ENCODE assay signal across 1 cellular context in genomic region chr3:15804553-15805095, GRCh38.
TF ChIP-seq lines count a peak whose summit lies in the region.

No MANE protein-coding gene starts in this region.

TF ChIP-seq in GM12878, 131 proteins besides CTCF, POLR2A, EP300 and RAD21 (continued from another document and continues in another):
- no peak for TF ChIP-seq MAX (IDR thresholded peaks at IDR 0.05; ENCODE audit: low read depth, low read length)
- TF ChIP-seq CHD2 (IDR thresholded peaks at IDR 0.05; ENCODE audit: borderline replicate concordance, low read depth, low read length): no peak
- TF ChIP-seq ZBTB4 (CRISPR knock-in tag; IDR thresholded peaks at IDR 0.05): no peak
- TF ChIP-seq ZNF592 (IDR thresholded peaks at IDR 0.05): no peak
- TF ChIP-seq KLF5 (IDR thresholded peaks at IDR 0.05; ENCODE audit: partially characterized antibody): peak; percentile 52
- TF ChIP-seq, protein P1, sequence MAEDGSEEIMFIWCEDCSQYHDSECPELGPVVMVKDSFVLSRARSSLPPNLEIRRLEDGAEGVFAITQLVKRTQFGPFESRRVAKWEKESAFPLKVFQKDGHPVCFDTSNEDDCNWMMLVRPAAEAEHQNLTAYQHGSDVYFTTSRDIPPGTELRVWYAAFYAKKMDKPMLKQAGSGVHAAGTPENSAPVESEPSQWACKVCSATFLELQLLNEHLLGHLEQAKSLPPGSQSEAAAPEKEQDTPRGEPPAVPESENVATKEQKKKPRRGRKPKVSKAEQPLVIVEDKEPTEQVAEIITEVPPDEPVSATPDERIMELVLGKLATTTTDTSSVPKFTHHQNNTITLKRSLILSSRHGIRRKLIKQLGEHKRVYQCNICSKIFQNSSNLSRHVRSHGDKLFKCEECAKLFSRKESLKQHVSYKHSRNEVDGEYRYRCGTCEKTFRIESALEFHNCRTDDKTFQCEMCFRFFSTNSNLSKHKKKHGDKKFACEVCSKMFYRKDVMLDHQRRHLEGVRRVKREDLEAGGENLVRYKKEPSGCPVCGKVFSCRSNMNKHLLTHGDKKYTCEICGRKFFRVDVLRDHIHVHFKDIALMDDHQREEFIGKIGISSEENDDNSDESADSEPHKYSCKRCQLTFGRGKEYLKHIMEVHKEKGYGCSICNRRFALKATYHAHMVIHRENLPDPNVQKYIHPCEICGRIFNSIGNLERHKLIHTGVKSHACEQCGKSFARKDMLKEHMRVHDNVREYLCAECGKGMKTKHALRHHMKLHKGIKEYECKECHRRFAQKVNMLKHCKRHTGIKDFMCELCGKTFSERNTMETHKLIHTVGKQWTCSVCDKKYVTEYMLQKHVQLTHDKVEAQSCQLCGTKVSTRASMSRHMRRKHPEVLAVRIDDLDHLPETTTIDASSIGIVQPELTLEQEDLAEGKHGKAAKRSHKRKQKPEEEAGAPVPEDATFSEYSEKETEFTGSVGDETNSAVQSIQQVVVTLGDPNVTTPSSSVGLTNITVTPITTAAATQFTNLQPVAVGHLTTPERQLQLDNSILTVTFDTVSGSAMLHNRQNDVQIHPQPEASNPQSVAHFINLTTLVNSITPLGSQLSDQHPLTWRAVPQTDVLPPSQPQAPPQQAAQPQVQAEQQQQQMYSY (CRISPR knock-in tag; IDR thresholded peaks at IDR 0.05): no peak
- TF ChIP-seq RAD51 (IDR thresholded peaks at IDR 0.05): no peak
- peak; percentile 94 for TF ChIP-seq ATF7 (IDR thresholded peaks at IDR 0.05; ENCODE audit: low read depth)
- no peak for TF ChIP-seq RB1 (IDR thresholded peaks at IDR 0.05; ENCODE audit: borderline replicate concordance)
- TF ChIP-seq STAT3 (IDR thresholded peaks at IDR 0.05; ENCODE audit: low read depth, low read length): no peak
- TF ChIP-seq NFIC (IDR thresholded peaks at IDR 0.05; ENCODE audit: low read depth, low read length): peak; percentile 77
- peak; percentile 63; the same call in 1 of the 2 replicates for TF ChIP-seq SMARCA5 (IDR thresholded peaks at IDR 0.05)
- peak; percentile 59; the same call in 1 of the 2 replicates for TF ChIP-seq FOXM1 (IDR thresholded peaks at IDR 0.05; ENCODE audit: low read depth, low read length)
- TF ChIP-seq FOS (IDR thresholded peaks at IDR 0.05; ENCODE audit: borderline replicate concordance, extremely low read depth, insufficient read length): no peak
- TF ChIP-seq, protein P2, sequence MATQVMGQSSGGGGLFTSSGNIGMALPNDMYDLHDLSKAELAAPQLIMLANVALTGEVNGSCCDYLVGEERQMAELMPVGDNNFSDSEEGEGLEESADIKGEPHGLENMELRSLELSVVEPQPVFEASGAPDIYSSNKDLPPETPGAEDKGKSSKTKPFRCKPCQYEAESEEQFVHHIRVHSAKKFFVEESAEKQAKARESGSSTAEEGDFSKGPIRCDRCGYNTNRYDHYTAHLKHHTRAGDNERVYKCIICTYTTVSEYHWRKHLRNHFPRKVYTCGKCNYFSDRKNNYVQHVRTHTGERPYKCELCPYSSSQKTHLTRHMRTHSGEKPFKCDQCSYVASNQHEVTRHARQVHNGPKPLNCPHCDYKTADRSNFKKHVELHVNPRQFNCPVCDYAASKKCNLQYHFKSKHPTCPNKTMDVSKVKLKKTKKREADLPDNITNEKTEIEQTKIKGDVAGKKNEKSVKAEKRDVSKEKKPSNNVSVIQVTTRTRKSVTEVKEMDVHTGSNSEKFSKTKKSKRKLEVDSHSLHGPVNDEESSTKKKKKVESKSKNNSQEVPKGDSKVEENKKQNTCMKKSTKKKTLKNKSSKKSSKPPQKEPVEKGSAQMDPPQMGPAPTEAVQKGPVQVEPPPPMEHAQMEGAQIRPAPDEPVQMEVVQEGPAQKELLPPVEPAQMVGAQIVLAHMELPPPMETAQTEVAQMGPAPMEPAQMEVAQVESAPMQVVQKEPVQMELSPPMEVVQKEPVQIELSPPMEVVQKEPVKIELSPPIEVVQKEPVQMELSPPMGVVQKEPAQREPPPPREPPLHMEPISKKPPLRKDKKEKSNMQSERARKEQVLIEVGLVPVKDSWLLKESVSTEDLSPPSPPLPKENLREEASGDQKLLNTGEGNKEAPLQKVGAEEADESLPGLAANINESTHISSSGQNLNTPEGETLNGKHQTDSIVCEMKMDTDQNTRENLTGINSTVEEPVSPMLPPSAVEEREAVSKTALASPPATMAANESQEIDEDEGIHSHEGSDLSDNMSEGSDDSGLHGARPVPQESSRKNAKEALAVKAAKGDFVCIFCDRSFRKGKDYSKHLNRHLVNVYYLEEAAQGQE (IDR thresholded peaks at IDR 0.05; ENCODE audit: low read depth, low read length): no peak
- TF ChIP-seq GABPA (IDR thresholded peaks at IDR 0.05; ENCODE audit: low read depth): no peak
- TF ChIP-seq CREB1 (IDR thresholded peaks at IDR 0.05; ENCODE audit: low read depth): peak; percentile 57; the same call in 1 of the 2 replicates
- no peak for TF ChIP-seq STAT1 (conservative IDR thresholded peaks at IDR 0.05)
- TF ChIP-seq, protein P3, sequence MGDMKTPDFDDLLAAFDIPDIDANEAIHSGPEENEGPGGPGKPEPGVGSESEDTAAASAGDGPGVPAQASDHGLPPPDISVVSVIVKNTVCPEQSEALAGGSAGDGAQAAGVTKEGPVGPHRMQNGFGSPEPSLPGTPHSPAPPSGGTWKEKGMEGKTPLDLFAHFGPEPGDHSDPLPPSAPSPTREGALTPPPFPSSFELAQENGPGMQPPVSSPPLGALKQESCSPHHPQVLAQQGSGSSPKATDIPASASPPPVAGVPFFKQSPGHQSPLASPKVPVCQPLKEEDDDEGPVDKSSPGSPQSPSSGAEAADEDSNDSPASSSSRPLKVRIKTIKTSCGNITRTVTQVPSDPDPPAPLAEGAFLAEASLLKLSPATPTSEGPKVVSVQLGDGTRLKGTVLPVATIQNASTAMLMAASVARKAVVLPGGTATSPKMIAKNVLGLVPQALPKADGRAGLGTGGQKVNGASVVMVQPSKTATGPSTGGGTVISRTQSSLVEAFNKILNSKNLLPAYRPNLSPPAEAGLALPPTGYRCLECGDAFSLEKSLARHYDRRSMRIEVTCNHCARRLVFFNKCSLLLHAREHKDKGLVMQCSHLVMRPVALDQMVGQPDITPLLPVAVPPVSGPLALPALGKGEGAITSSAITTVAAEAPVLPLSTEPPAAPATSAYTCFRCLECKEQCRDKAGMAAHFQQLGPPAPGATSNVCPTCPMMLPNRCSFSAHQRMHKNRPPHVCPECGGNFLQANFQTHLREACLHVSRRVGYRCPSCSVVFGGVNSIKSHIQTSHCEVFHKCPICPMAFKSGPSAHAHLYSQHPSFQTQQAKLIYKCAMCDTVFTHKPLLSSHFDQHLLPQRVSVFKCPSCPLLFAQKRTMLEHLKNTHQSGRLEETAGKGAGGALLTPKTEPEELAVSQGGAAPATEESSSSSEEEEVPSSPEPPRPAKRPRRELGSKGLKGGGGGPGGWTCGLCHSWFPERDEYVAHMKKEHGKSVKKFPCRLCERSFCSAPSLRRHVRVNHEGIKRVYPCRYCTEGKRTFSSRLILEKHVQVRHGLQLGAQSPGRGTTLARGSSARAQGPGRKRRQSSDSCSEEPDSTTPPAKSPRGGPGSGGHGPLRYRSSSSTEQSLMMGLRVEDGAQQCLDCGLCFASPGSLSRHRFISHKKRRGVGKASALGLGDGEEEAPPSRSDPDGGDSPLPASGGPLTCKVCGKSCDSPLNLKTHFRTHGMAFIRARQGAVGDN (IDR thresholded peaks at IDR 0.05): no peak
- no peak for TF ChIP-seq MXI1 (IDR thresholded peaks at IDR 0.05; ENCODE audit: low read depth, low read length)
- no peak for TF ChIP-seq POLR2AphosphoS2 (IDR thresholded peaks at IDR 0.05; ENCODE audit: low read depth, low read length)
- 0 out of 2 replicates have a peak, but pooled peaks have one; percentile 31 for TF ChIP-seq PML (IDR thresholded peaks at IDR 0.05; ENCODE audit: low read length)
- no peak for TF ChIP-seq SUPT20H (IDR thresholded peaks at IDR 0.05; ENCODE audit: borderline replicate concordance, control insufficient read depth, low read depth, low read length)
- no peak for TF ChIP-seq YY1 (IDR thresholded peaks at IDR 0.05; ENCODE audit: low read depth, low read length)
- no peak for TF ChIP-seq HCFC1 (IDR thresholded peaks at IDR 0.05; ENCODE audit: low read length)
- TF ChIP-seq MTA3 (IDR thresholded peaks at IDR 0.05; ENCODE audit: borderline replicate concordance, low read length): peak; percentile 67; the same call in 1 of the 2 replicates
- TF ChIP-seq NRF1 (conservative IDR thresholded peaks at IDR 0.05; ENCODE audit: low read depth, low read length): no peak
- TF ChIP-seq, protein P4, sequence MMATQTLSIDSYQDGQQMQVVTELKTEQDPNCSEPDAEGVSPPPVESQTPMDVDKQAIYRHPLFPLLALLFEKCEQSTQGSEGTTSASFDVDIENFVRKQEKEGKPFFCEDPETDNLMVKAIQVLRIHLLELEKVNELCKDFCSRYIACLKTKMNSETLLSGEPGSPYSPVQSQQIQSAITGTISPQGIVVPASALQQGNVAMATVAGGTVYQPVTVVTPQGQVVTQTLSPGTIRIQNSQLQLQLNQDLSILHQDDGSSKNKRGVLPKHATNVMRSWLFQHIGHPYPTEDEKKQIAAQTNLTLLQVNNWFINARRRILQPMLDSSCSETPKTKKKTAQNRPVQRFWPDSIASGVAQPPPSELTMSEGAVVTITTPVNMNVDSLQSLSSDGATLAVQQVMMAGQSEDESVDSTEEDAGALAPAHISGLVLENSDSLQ (IDR thresholded peaks at IDR 0.05): peak; percentile 76
- no peak for TF ChIP-seq ESRRA (IDR thresholded peaks at IDR 0.05; ENCODE audit: low read length)
- no peak for TF ChIP-seq CBX3 (IDR thresholded peaks at IDR 0.05; ENCODE audit: borderline replicate concordance, low read depth)
- no peak for TF ChIP-seq ZZZ3 (IDR thresholded peaks at IDR 0.05; ENCODE audit: control insufficient read depth, insufficient read length, low read depth)
- TF ChIP-seq JUNB (IDR thresholded peaks at IDR 0.05): peak; percentile 19; the same call in 1 of the 2 replicates
- TF ChIP-seq MTA2 (IDR thresholded peaks at IDR 0.05; ENCODE audit: low read depth): peak; percentile 94
- 0 out of 2 replicates have a peak, but pooled peaks have one; percentile 38 for TF ChIP-seq TCF12 (IDR thresholded peaks at IDR 0.05; ENCODE audit: low read depth, low read length)
- no peak for TF ChIP-seq CEBPB (IDR thresholded peaks at IDR 0.05; ENCODE audit: borderline replicate concordance in 1 of 2, low read depth in 2 of 2, low read length in 2 of 2)
- TF ChIP-seq, protein P5, sequence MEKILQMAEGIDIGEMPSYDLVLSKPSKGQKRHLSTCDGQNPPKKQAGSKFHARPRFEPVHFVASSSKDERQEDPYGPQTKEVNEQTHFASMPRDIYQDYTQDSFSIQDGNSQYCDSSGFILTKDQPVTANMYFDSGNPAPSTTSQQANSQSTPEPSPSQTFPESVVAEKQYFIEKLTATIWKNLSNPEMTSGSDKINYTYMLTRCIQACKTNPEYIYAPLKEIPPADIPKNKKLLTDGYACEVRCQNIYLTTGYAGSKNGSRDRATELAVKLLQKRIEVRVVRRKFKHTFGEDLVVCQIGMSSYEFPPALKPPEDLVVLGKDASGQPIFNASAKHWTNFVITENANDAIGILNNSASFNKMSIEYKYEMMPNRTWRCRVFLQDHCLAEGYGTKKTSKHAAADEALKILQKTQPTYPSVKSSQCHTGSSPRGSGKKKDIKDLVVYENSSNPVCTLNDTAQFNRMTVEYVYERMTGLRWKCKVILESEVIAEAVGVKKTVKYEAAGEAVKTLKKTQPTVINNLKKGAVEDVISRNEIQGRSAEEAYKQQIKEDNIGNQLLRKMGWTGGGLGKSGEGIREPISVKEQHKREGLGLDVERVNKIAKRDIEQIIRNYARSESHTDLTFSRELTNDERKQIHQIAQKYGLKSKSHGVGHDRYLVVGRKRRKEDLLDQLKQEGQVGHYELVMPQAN (conservative IDR thresholded peaks at IDR 0.05): no peak
- TF ChIP-seq SMC3 (IDR thresholded peaks at IDR 0.05; ENCODE audit: borderline replicate concordance, low read length): no peak
- TF ChIP-seq TCF7 (IDR thresholded peaks at IDR 0.05; ENCODE audit: borderline replicate concordance): no peak
